In the genomic region with DNA sequence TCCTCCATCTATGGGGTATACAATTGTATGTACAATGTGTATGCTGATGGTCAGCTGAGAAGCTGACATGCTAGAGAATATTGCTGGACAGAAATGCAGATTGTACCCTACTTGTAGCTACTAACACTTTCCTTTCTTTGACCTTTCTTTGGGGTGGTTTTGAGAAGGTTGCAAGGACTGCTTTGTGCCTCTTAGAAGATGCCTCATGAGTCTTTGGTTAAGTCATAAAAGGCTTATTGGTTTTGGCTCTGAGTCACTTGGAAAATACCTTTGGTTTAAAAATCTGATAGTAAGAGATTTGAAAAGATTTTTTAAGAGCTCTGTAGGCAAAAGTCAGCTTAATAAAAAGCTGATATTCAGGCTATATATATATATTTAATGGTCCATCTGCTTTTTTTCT, we compare ENCODE assay signal across 11 cellular contexts.
A peak's percentile ranks its signal among the peaks of the same experiment; 100 is the strongest.
DNase-seq lines count a peak whose midpoint lies in the region; ATAC-seq and TF ChIP-seq lines count a peak whose summit lies in the region.
"Had no signal": no experiment of that assay in that cellular context is flagged by ENCODE, and none has a peak within 500 bp of the region (broad histone marks: within the 10 kb centered on the region; RNA-seq: fewer than 3 reads in every experiment).

No MANE protein-coding gene starts in this region.

- ATAC-seq in GM21576 (IDR thresholded peaks at IDR 0.05; ENCODE audit: unreplicated experiment), result peak; percentile 57
- ATAC-seq in HG03432 (IDR thresholded peaks at IDR 0.05; ENCODE audit: unreplicated experiment), result peak; percentile 81
- no peak for ATAC-seq in heart right ventricle

- H3K4me1 ChIP-seq in sigmoid colon (no peaks in the 10 kb centered on the region), heart right ventricle (no peaks in the 10 kb centered on the region)

- intact Hi-C loops in activated CD4-positive, alpha-beta T cell treated with anti-CD3 and anti-CD28 coated beads, Interleukin-2, amount 10 ng/mL, durations not matched to agents 24 days and 14 days (cut with micrococcal nuclease), result loop anchor here (1.0 to 2.0 kb wide), 3 partner anchors 15 to 147 kb away; no protein-coding TSS in a partner anchor
- intact Hi-C loops in sigmoid colon (cut with DNase I), result no loop called here
- intact Hi-C loops in heart right ventricle (cut with DNase I), result no loop called here

- H3K27me3 ChIP-seq in sigmoid colon, result no peaks in the 10 kb centered on the region
- no peaks in the 10 kb centered on the region for H3K27me3 ChIP-seq in heart right ventricle

- peaks cover 8% of the 10 kb centered on the region for H3K27me3 Mint-ChIP-seq in activated CD4-positive, alpha-beta T cell treated with anti-CD3 and anti-CD28 coated beads, Interleukin-2, amount 10 ng/mL, durations not matched to agents 24 days and 14 days
- H3K27me3 Mint-ChIP-seq: natural killer cell treated with Interleukin-12 subunit alpha and Interleukin-12 subunit beta and Interleukin-15 and Interleukin-18, amount 100 ng/mL, for 72 hours had no signal

- no peaks in the 10 kb centered on the region for H3K36me3 ChIP-seq in sigmoid colon
- peaks cover 0 to 18% (median 0%) of the 10 kb centered on the region in 9 donors for H3K36me3 ChIP-seq in heart right ventricle

- H3K27ac Mint-ChIP-seq in activated CD4-positive, alpha-beta T cell treated with anti-CD3 and anti-CD28 coated beads, Interleukin-2, amount 10 ng/mL, durations not matched to agents 24 days and 14 days, result peak overlapping the region; percentile 43
- H3K27ac Mint-ChIP-seq: natural killer cell treated with Interleukin-12 subunit alpha and Interleukin-12 subunit beta and Interleukin-15 and Interleukin-18, amount 100 ng/mL, for 72 hours had no signal

- peaks cover 7% of the 10 kb centered on the region for H3K36me3 Mint-ChIP-seq in activated CD4-positive, alpha-beta T cell treated with anti-CD3 and anti-CD28 coated beads, Interleukin-2, amount 10 ng/mL, durations not matched to agents 24 days and 14 days (ENCODE audit: low read depth)

- no peak for DNase-seq in activated CD4-positive, alpha-beta T cell treated with anti-CD3 and anti-CD28 coated beads, Interleukin-2, amount 10 ng/mL, durations not matched to agents 24 days and 14 days
- no peak for DNase-seq in activated CD4-positive, alpha-beta T cell treated with anti-CD3 and anti-CD28 coated beads, Interleukin-2, amount 50 U/mL, for 1 hour
- peak; percentile 31 for DNase-seq in iris pigment epithelial cell (ENCODE audit: low read depth)
- DNase-seq in sigmoid colon, result no peak
- DNase-seq in activated effector memory CD4-positive, alpha-beta T cell treated with Interleukin-2 at 50 U/mL for 16 hours, result no peak
- DNase-seq in heart right ventricle, result no peak
- DNase-seq: NCI-H1694 treated with DMSO at 0.1 percent for 48 hours had no signal

- TF ChIP-seq EP300 in sigmoid colon (IDR thresholded peaks at IDR 0.05), result no peak

- H3K9me3 ChIP-seq in sigmoid colon (no peaks in the 10 kb centered on the region), heart right ventricle (peaks cover 0 to 9% (median 0%) of the 10 kb centered on the region in 11 donors)

- no peak for TF ChIP-seq CTCF in sigmoid colon (IDR thresholded peaks at IDR 0.05)
- no peak for TF ChIP-seq CTCF in heart right ventricle (IDR thresholded peaks at IDR 0.05)

- H3K27ac ChIP-seq in sigmoid colon (no peak overlapping the region), heart right ventricle (no peak overlapping the region)
- H3K27ac ChIP-seq: VCaP had no signal

- peaks cover 9% of the 10 kb centered on the region for H3K4me1 Mint-ChIP-seq in activated CD4-positive, alpha-beta T cell treated with anti-CD3 and anti-CD28 coated beads, Interleukin-2, amount 10 ng/mL, durations not matched to agents 24 days and 14 days

- no peak overlapping the region for H3K4me3 ChIP-seq in sigmoid colon
- H3K4me3 ChIP-seq in heart right ventricle, result no peak overlapping the region

- no peak for TF ChIP-seq POLR2A in sigmoid colon (IDR thresholded peaks at IDR 0.05)

- no peaks in the 10 kb centered on the region for H3K9me3 Mint-ChIP-seq in activated CD4-positive, alpha-beta T cell treated with anti-CD3 and anti-CD28 coated beads, Interleukin-2, amount 10 ng/mL, durations not matched to agents 24 days and 14 days
- H3K9me3 Mint-ChIP-seq: natural killer cell treated with Interleukin-12 subunit alpha and Interleukin-12 subunit beta and Interleukin-15 and Interleukin-18, amount 100 ng/mL, for 72 hours had no signal

- no peak overlapping the region for H3K4me3 Mint-ChIP-seq in activated CD4-positive, alpha-beta T cell treated with anti-CD3 and anti-CD28 coated beads, Interleukin-2, amount 10 ng/mL, durations not matched to agents 24 days and 14 days
- H3K4me3 Mint-ChIP-seq: natural killer cell treated with Interleukin-12 subunit alpha and Interleukin-12 subunit beta and Interleukin-15 and Interleukin-18, amount 100 ng/mL, for 72 hours had no signal

Comparison
In these comparisons a context has a peak if more than half of its experiments do, and no peak if none do; other contexts are left out.
1. ATAC-seq: peak in GM21576 (single experiment) and HG03432 (single experiment); none in heart right ventricle (0 of 8).